ENCODE assay signal across 9 cellular contexts in the genomic region with DNA sequence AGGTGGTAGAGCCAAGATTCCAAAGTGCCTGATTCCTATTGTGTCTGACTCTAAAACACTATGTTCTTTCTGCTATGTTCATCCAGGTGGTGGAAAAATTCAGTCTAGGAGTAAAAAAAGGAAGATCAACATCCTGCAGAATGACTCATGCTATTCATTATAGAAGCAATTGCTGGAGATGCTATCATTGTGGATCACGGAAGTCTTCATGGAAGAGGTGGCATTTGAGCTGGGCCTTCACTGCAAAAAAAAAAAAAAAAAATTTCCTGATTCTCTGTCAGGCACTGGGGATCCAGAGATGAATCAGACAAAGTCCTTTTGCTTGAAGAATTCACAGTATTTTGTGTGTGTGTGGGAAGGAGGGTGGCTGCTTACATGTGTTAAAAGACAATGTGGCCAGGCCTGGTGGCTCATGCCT. TPM values are rescaled to one million over a fixed set of nuclear protein-coding genes. Genes with fewer than 3 reads are reported as not detected.
DNase-seq lines count a peak whose midpoint lies in the region; ATAC-seq and TF ChIP-seq lines count a peak whose summit lies in the region.
"Had no signal": no experiment of that assay in that cellular context is flagged by ENCODE, and none has a peak within 500 bp of the region (broad histone marks: within the 10 kb centered on the region; RNA-seq: fewer than 3 reads in every experiment).

No MANE protein-coding gene starts in this region.

- no peaks in the 10 kb centered on the region for H3K36me3 ChIP-seq in CD8-positive, alpha-beta memory T cell (ENCODE audit: insufficient read depth, low read length)
- H3K36me3 ChIP-seq in MM.1S (replicated peaks; ENCODE audit: insufficient read depth, low read length) (no peaks in the 10 kb centered on the region), ectodermal cell (ENCODE audit: control insufficient read depth, insufficient read depth, low read length) (no peaks in the 10 kb centered on the region), neural progenitor cell (no peaks in the 10 kb centered on the region)

- ATAC-seq in HG03439 (IDR thresholded peaks at IDR 0.05; ENCODE audit: unreplicated experiment) (no peak), HG03378 (IDR thresholded peaks at IDR 0.05; ENCODE audit: unreplicated experiment) (no peak)

- peak overlapping the region in 4 of 7 donors; percentile 30 to 99 (median 92) for H3K4me3 Mint-ChIP-seq in CD8-positive, alpha-beta memory T cell
- H3K4me3 Mint-ChIP-seq in neural progenitor cell = peak overlapping the region; percentile 97

- CTCF ChIA-PET in CD8-positive, alpha-beta memory T cell (lab: Charles Lee) = interaction anchor here (1.2 to 4.5 kb wide), 4 partner anchors 11 to 394 kb away, joined by 3 to 35 read pairs (median 6); no protein-coding TSS in a partner anchor

- H3K79me2 ChIP-seq in MM.1S (ENCODE audit: low read length) (peaks cover 29% of the 10 kb centered on the region), neural progenitor cell (ENCODE audit: low read depth) (peaks cover 30% of the 10 kb centered on the region)

- no peak overlapping the region for H3K4me3 ChIP-seq in CD8-positive, alpha-beta memory T cell (ENCODE audit: low read length)
- H3K4me3 ChIP-seq in MM.1S (ENCODE audit: low read length) (no peak overlapping the region), ectodermal cell (ENCODE audit: insufficient read depth, low read depth, low read length) (peak overlapping the region; percentile 83), neural progenitor cell (peak overlapping the region; percentile 77)

- TF ChIP-seq CTCF in MM.1S (IDR thresholded peaks at IDR 0.05; ENCODE audit: low read length) (no peak), neural progenitor cell (IDR thresholded peaks at IDR 0.05) (no peak)

- peaks cover 14 to 20% (median 20%) of the 10 kb centered on the region in 3 donors for H3K4me1 Mint-ChIP-seq in CD8-positive, alpha-beta memory T cell
- peaks cover 17% of the 10 kb centered on the region for H3K4me1 Mint-ChIP-seq in neural progenitor cell

- H2AFZ ChIP-seq in MM.1S (ENCODE audit: low read length) (no peak overlapping the region), neural progenitor cell (replicated peaks) (no peak overlapping the region)

- H3K27ac Mint-ChIP-seq in CD8-positive, alpha-beta memory T cell = peak overlapping the region in 6 of 8 donors; percentile 91 to 100 (median 98)
- H3K27ac Mint-ChIP-seq in neural progenitor cell = no peak overlapping the region

- DNase-seq in CD8-positive, alpha-beta memory T cell = no peak
- DNase-seq in MM.1S (no peak), neural progenitor cell (ENCODE audit: low spot score) (no peak), pons (ENCODE audit: low spot score) (no peak)
- no peak for DNase-seq in activated naive CD4-positive, alpha-beta T cell treated with anti-CD3 and anti-CD28 coated beads, Interleukin-2, amount 50 U/mL, for 16 hours
- DNase-seq: NK-92 treated with Interleukin-12 subunit alpha and Interleukin-12 subunit beta, amount 100 ng/mL, for 24 hours had no signal

- H4K20me1 ChIP-seq in MM.1S (ENCODE audit: insufficient read depth, low read length) = 0 out of 2 replicates have a peak, but pooled peaks cover 6% of the 10 kb centered on the region
- H4K20me1 ChIP-seq in neural progenitor cell (ENCODE audit: low read depth) = peaks cover 6% of the 10 kb centered on the region

- H3K27me3 Mint-ChIP-seq in CD8-positive, alpha-beta memory T cell = peaks cover 0 to 6% of the 10 kb centered on the region in 2 donors
- no peaks in the 10 kb centered on the region for H3K27me3 Mint-ChIP-seq in neural progenitor cell (ENCODE audit: insufficient read depth, low read depth)

- H3K4me2 ChIP-seq in MM.1S (ENCODE audit: low read depth, low read length) (peak overlapping the region; percentile 67; the same call in 1 of the 2 replicates), neural progenitor cell (peak overlapping the region; percentile 94)

- H3K9me3 ChIP-seq in CD8-positive, alpha-beta memory T cell (ENCODE audit: low read length) = no peaks in the 10 kb centered on the region
- no peaks in the 10 kb centered on the region for H3K9me3 ChIP-seq in MM.1S (replicated peaks; ENCODE audit: insufficient read depth, low read length)
- H3K9me3 ChIP-seq in ectodermal cell (ENCODE audit: control insufficient read depth, low read length) = no peaks in the 10 kb centered on the region
- H3K9me3 ChIP-seq in neural progenitor cell (ENCODE audit: low read depth) = no peaks in the 10 kb centered on the region

- no peaks in the 10 kb centered on the region for H3K27me3 ChIP-seq in CD8-positive, alpha-beta memory T cell (ENCODE audit: insufficient read depth, low read length, poor library complexity, severe bottlenecking)
- H3K27me3 ChIP-seq in MM.1S (replicated peaks; ENCODE audit: insufficient read depth, low read length) (no peaks in the 10 kb centered on the region), ectodermal cell (ENCODE audit: control insufficient read depth, insufficient read depth, low read length, poor library complexity, severe bottlenecking) (no peaks in the 10 kb centered on the region), neural progenitor cell (no peaks in the 10 kb centered on the region)

- peak overlapping the region; percentile 75 for H3K27ac ChIP-seq in CD8-positive, alpha-beta memory T cell (ENCODE audit: low read depth, low read length)
- H3K27ac ChIP-seq in MM.1S (ENCODE audit: low read length) (no peak overlapping the region), ectodermal cell (ENCODE audit: insufficient read depth, low read depth, low read length, poor library complexity, severe bottlenecking) (no peak overlapping the region), neural progenitor cell (no peak overlapping the region)

- H3F3A ChIP-seq in MM.1S (ENCODE audit: insufficient read depth, low read length) = peaks cover 9% of the 10 kb centered on the region; the same call in 1 of the 2 replicates
- H3F3A ChIP-seq in neural progenitor cell (ENCODE audit: low read depth) = peaks cover 7% of the 10 kb centered on the region

- 88 to 93% methylated on average over 1 of the region's 1 CpG for WGBS in ectodermal cell, 2 experiments

- H3K9ac ChIP-seq in MM.1S (ENCODE audit: low read length) = no peak overlapping the region
- peak overlapping the region; percentile 0 for H3K9ac ChIP-seq in neural progenitor cell

- H3K9me3 Mint-ChIP-seq in CD8-positive, alpha-beta memory T cell = no peaks in the 10 kb centered on the region
- H3K9me3 Mint-ChIP-seq in neural progenitor cell = no peaks in the 10 kb centered on the region

- H3K36me3 Mint-ChIP-seq in CD8-positive, alpha-beta memory T cell = peaks cover 0 to 5% (median 0%) of the 10 kb centered on the region in 3 donors
- H3K36me3 Mint-ChIP-seq in neural progenitor cell = peaks cover 2% of the 10 kb centered on the region

- no peaks in the 10 kb centered on the region for H3K9me2 ChIP-seq in MM.1S (replicated peaks; ENCODE audit: insufficient read depth, low read length)

- POLR2A ChIA-PET in CD8-positive, alpha-beta memory T cell (lab: Charles Lee) = no interaction called here

- peaks cover 25% of the 10 kb centered on the region for H3K4me1 ChIP-seq in CD8-positive, alpha-beta memory T cell (ENCODE audit: insufficient read depth, low read length)
- H3K4me1 ChIP-seq in MM.1S (ENCODE audit: low read length) (peaks cover 33% of the 10 kb centered on the region), ectodermal cell (ENCODE audit: control insufficient read depth, insufficient read depth, low read length) (peaks cover 21% of the 10 kb centered on the region), neural progenitor cell (peaks cover 17% of the 10 kb centered on the region)

RNA-seq across cellular contexts. Expression of gene UVRAG, which starts 1.4 kb away (rescaled TPM):
- total RNA-seq in CD8-positive, alpha-beta memory T cell = 10 to 100 TPM; 18.0 to 20.9 TPM
- 17.1 TPM for polyA plus RNA-seq in CD8-positive, alpha-beta memory T cell
- polyA plus RNA-seq in ectodermal cell (2013, experiment 1 of 4) = 20.4 TPM
- polyA plus RNA-seq in ectodermal cell (2013, experiment 2 of 4) = 19.7 TPM
- polyA plus RNA-seq in ectodermal cell (2013, experiment 3 of 4) = 16.4 TPM
- 15.8 TPM for polyA plus RNA-seq in ectodermal cell (2013, experiment 4 of 4)
- total RNA-seq in neural progenitor cell (ENCODE audit: low replicate concordance) = 30.6 and 34.0 TPM in 2 replicates

RNA-seq across cellular contexts. Expression of gene DGAT2, which starts 45.1 kb away (rescaled TPM):
- total RNA-seq in CD8-positive, alpha-beta memory T cell = 1 to 10 TPM; 5.5 to 5.6 TPM
- polyA plus RNA-seq in CD8-positive, alpha-beta memory T cell = not detected
- 4.5 TPM for polyA plus RNA-seq in ectodermal cell (2013, experiment 1 of 4)
- 5.7 TPM for polyA plus RNA-seq in ectodermal cell (2013, experiment 2 of 4)
- 3.6 TPM for polyA plus RNA-seq in ectodermal cell (2013, experiment 3 of 4)
- polyA plus RNA-seq in ectodermal cell (2013, experiment 4 of 4) = 3.3 TPM
- 1.7 and 4.4 TPM in 2 replicates for total RNA-seq in neural progenitor cell (ENCODE audit: low replicate concordance)

Comparison
In these comparisons a context has a peak if more than half of its experiments do, and no peak if none do; other contexts are left out.
1. H3K4me3 ChIP-seq: peak in ectodermal cell (single experiment) and neural progenitor cell (single experiment); none in CD8-positive, alpha-beta memory T cell (single experiment) and MM.1S (single experiment).